18 cellular contexts compared by ENCODE assay signal in the genomic region with DNA sequence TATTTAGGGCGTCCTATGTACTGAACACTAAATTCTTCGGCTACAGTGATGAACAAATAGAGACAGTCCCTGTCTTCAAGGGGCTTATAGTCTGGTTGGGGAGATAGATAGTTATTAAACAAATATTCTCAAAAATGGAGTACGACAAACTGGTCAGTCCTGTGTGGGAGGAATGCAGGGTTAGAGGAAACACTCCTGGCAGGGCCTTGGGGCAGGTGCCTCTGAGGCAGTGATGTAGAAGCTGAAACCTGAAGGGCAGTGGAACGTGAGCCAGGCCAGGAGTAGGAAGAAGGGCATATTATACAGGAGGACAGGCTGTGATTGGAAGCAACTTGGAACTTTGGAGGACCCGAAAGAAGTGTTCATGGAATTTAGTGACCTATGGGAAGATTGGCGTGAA.
DNase-seq lines count a peak whose midpoint lies in the region; ATAC-seq and TF ChIP-seq lines count a peak whose summit lies in the region.
"Had no signal": no experiment of that assay in that cellular context is flagged by ENCODE, and none has a peak within 500 bp of the region (broad histone marks: within the 10 kb centered on the region; RNA-seq: fewer than 3 reads in every experiment).

No MANE protein-coding gene starts in this region.

- H3K79me2 ChIP-seq in DND-41 (ENCODE audit: insufficient read depth, low read length) = no peaks in the 10 kb centered on the region

- CTCF ChIA-PET in activated CD4-positive, alpha-beta T cell treated with anti-CD3 and anti-CD28 coated beads, Interleukin-2, amount 10 ng/mL, durations not matched to agents 7 days and 5 days (lab: Charles Lee) = no interaction called here

- H3K4me1 Mint-ChIP-seq in activated CD4-positive, alpha-beta T cell treated with anti-CD3 and anti-CD28 coated beads, Interleukin-2, amount 10 ng/mL, durations not matched to agents 7 days and 5 days = peaks cover 47% of the 10 kb centered on the region
- peaks cover 48% of the 10 kb centered on the region for H3K4me1 Mint-ChIP-seq in activated T-helper 1 cell treated with anti-CD3 and anti-CD28 coated beads, Interleukin-12 subunit alpha, Interleukin-12 subunit beta, Interleukin-2, Interleukin-4 antibody, amounts not matched to agents 30 ng/mL and 10 ng/mL and 1 ng/mL, durations not matched to agents 14 hours and 24 hours and 36 hours (ENCODE audit: low read depth)
- H3K4me1 Mint-ChIP-seq in natural killer cell treated with Interleukin-12 subunit alpha and Interleukin-12 subunit beta and Interleukin-15 and Interleukin-18, amount 100 ng/mL, for 72 hours (ENCODE audit: low read depth in 2 of 2) = peaks cover 46 to 48% of the 10 kb centered on the region in 2 donors

- H4K20me1 ChIP-seq in DND-41 (ENCODE audit: insufficient read depth, low read length) = no peaks in the 10 kb centered on the region

- peaks cover 3% of the 10 kb centered on the region for H3K27me3 Mint-ChIP-seq in activated CD4-positive, alpha-beta T cell treated with anti-CD3 and anti-CD28 coated beads, Interleukin-2, amount 10 ng/mL, durations not matched to agents 7 days and 5 days
- H3K27me3 Mint-ChIP-seq in activated T-helper 1 cell treated with anti-CD3 and anti-CD28 coated beads, Interleukin-12 subunit alpha, Interleukin-12 subunit beta, Interleukin-2, Interleukin-4 antibody, amounts not matched to agents 30 ng/mL and 10 ng/mL and 1 ng/mL, durations not matched to agents 14 hours and 24 hours and 36 hours (ENCODE audit: insufficient read depth) = no peaks in the 10 kb centered on the region
- no peaks in the 10 kb centered on the region for H3K27me3 Mint-ChIP-seq in natural killer cell treated with Interleukin-12 subunit alpha and Interleukin-12 subunit beta and Interleukin-15 and Interleukin-18, amount 100 ng/mL, for 72 hours

- H3K4me3 ChIP-seq in DND-41 (ENCODE audit: low read depth in 1 of 2, low read length in 2 of 2) (no peak overlapping the region), lower lobe of right lung (no peak overlapping the region), psoas muscle (no peak overlapping the region)

- peaks cover 4% of the 10 kb centered on the region for H3K9me3 Mint-ChIP-seq in activated CD4-positive, alpha-beta T cell treated with anti-CD3 and anti-CD28 coated beads, Interleukin-2, amount 10 ng/mL, durations not matched to agents 7 days and 5 days
- H3K9me3 Mint-ChIP-seq in activated T-helper 1 cell treated with anti-CD3 and anti-CD28 coated beads, Interleukin-12 subunit alpha, Interleukin-12 subunit beta, Interleukin-2, Interleukin-4 antibody, amounts not matched to agents 30 ng/mL and 10 ng/mL and 1 ng/mL, durations not matched to agents 14 hours and 24 hours and 36 hours = no peaks in the 10 kb centered on the region
- no peaks in the 10 kb centered on the region for H3K9me3 Mint-ChIP-seq in natural killer cell treated with Interleukin-12 subunit alpha and Interleukin-12 subunit beta and Interleukin-15 and Interleukin-18, amount 100 ng/mL, for 72 hours
- H3K9me3 Mint-ChIP-seq: dendritic cell treated with granulocyte-macrophage colony-stimulating factor and Interleukin-4, amounts not matched to agents 40 ng/mL and 50 ng/mL, for 4 days had no signal

- H3K4me2 ChIP-seq in DND-41 (ENCODE audit: insufficient read depth, low read length) = no peak overlapping the region

- no peak for DNase-seq in activated CD4-positive, alpha-beta T cell treated with anti-CD3 and anti-CD28 coated beads, Interleukin-2, amount 10 ng/mL, durations not matched to agents 7 days and 5 days
- DNase-seq in activated CD4-positive, alpha-beta T cell treated with anti-CD3 and anti-CD28 coated beads for 4 hours = no peak
- DNase-seq in DND-41 (no peak), lower lobe of right lung (no peak), left colon (no peak), psoas muscle (no peak)
- no peak for DNase-seq in activated T-helper 1 cell treated with anti-CD3 and anti-CD28 coated beads, Interleukin-12 subunit alpha, Interleukin-12 subunit beta, Interleukin-2, Interleukin-4 antibody, amounts not matched to agents 30 ng/mL and 10 ng/mL and 1 ng/mL, durations not matched to agents 14 hours and 24 hours and 36 hours (ENCODE audit: low spot score)
- no peak for DNase-seq in natural killer cell treated with Interleukin-12 subunit alpha and Interleukin-12 subunit beta and Interleukin-15 and Interleukin-18, amount 100 ng/mL, for 72 hours (ENCODE audit: low spot score)
- DNase-seq: activated naive CD4-positive, alpha-beta T cell treated with anti-CD3 and anti-CD28 coated beads, Interleukin-2, amount 50 U/mL, for 16 hours; brain microvascular endothelial cell; foreskin keratinocyte; NCI-H2029; NCI-H510A; nucleus accumbens; right cardiac atrium had no signal

- H3K9me3 ChIP-seq in DND-41 (ENCODE audit: insufficient read depth, low read length, severe bottlenecking) = no peaks in the 10 kb centered on the region
- no peaks in the 10 kb centered on the region for H3K9me3 ChIP-seq in lower lobe of right lung
- H3K9me3 ChIP-seq in psoas muscle = no peaks in the 10 kb centered on the region

- intact Hi-C loops in activated T-helper 1 cell treated with anti-CD3 and anti-CD28 coated beads, Interleukin-12 subunit alpha, Interleukin-12 subunit beta, Interleukin-2, Interleukin-4 antibody, amounts not matched to agents 30 ng/mL and 10 ng/mL and 1 ng/mL, durations not matched to agents 14 hours and 24 hours and 36 hours (cut with micrococcal nuclease) = loop anchor here (5.0 kb wide), 1 partner anchor 267 kb away; no protein-coding TSS in a partner anchor
- intact Hi-C loops in lower lobe of right lung (cut with DNase I) (no loop called here), left colon (cut with DNase I, micrococcal nuclease) (no loop called here), psoas muscle (cut with DNase I) (loop anchor here in 1 of 2 donors (5.0 kb wide), 1 partner anchor 33 kb away; no protein-coding TSS in a partner anchor)

- H2AFZ ChIP-seq in DND-41 (ENCODE audit: low read depth, low read length) = no peak overlapping the region

- peaks cover 37% of the 10 kb centered on the region for H3K4me1 ChIP-seq in DND-41 (ENCODE audit: insufficient read depth, low read length)
- peaks cover 30% of the 10 kb centered on the region for H3K4me1 ChIP-seq in lower lobe of right lung
- H3K4me1 ChIP-seq in psoas muscle = peaks cover 25% of the 10 kb centered on the region

- H3K36me3 ChIP-seq in DND-41 (ENCODE audit: insufficient read depth, low read length) (no peaks in the 10 kb centered on the region), lower lobe of right lung (no peaks in the 10 kb centered on the region), psoas muscle (ENCODE audit: insufficient read depth in 1 of 2, low read depth in 1 of 2) (no peaks in the 10 kb centered on the region)
- H3K36me3 ChIP-seq: brain microvascular endothelial cell, WERI-Rb-1 had no signal

- TF ChIP-seq CTCF in DND-41 (IDR thresholded peaks at IDR 0.05; ENCODE audit: borderline replicate concordance, extremely low read depth, low read length, poor library complexity, severe bottlenecking) (no peak), lower lobe of right lung (IDR thresholded peaks at IDR 0.05) (no peak), psoas muscle (IDR thresholded peaks at IDR 0.05) (no peak)

- H3K4me3 Mint-ChIP-seq in activated CD4-positive, alpha-beta T cell treated with anti-CD3 and anti-CD28 coated beads, Interleukin-2, amount 10 ng/mL, durations not matched to agents 7 days and 5 days = no peak overlapping the region
- H3K4me3 Mint-ChIP-seq in activated T-helper 1 cell treated with anti-CD3 and anti-CD28 coated beads, Interleukin-12 subunit alpha, Interleukin-12 subunit beta, Interleukin-2, Interleukin-4 antibody, amounts not matched to agents 30 ng/mL and 10 ng/mL and 1 ng/mL, durations not matched to agents 14 hours and 24 hours and 36 hours = no peak overlapping the region
- peak overlapping the region; percentile 80 for H3K4me3 Mint-ChIP-seq in natural killer cell treated with Interleukin-12 subunit alpha and Interleukin-12 subunit beta and Interleukin-15 and Interleukin-18, amount 100 ng/mL, for 72 hours
- H3K4me3 Mint-ChIP-seq: dendritic cell treated with granulocyte-macrophage colony-stimulating factor and Interleukin-4, amounts not matched to agents 40 ng/mL and 50 ng/mL, for 4 days had no signal

- H3K27me3 ChIP-seq in DND-41 (ENCODE audit: insufficient read depth, low read length, poor library complexity) (no peaks in the 10 kb centered on the region), lower lobe of right lung (ENCODE audit: low read depth) (no peaks in the 10 kb centered on the region), psoas muscle (ENCODE audit: insufficient read depth in 3 of 3, low read length in 2 of 3) (no peaks in the 10 kb centered on the region)
- H3K27me3 ChIP-seq: brain microvascular endothelial cell, foreskin keratinocyte had no signal

- no peak overlapping the region for H3K9ac ChIP-seq in DND-41 (ENCODE audit: low read depth, low read length)

- WGBS in psoas muscle, 3 donors = 90 to 94% (median 90%) methylated on average over 6 of the region's 6 CpGs

- POLR2A ChIA-PET in activated CD4-positive, alpha-beta T cell treated with anti-CD3 and anti-CD28 coated beads, Interleukin-2, amount 10 ng/mL, durations not matched to agents 7 days and 5 days (lab: Charles Lee) = no interaction called here

- H3K27ac Mint-ChIP-seq in activated CD4-positive, alpha-beta T cell treated with anti-CD3 and anti-CD28 coated beads, Interleukin-2, amount 10 ng/mL, durations not matched to agents 7 days and 5 days = peak overlapping the region; percentile 89
- peak overlapping the region; percentile 60 for H3K27ac Mint-ChIP-seq in activated T-helper 1 cell treated with anti-CD3 and anti-CD28 coated beads, Interleukin-12 subunit alpha, Interleukin-12 subunit beta, Interleukin-2, Interleukin-4 antibody, amounts not matched to agents 30 ng/mL and 10 ng/mL and 1 ng/mL, durations not matched to agents 14 hours and 24 hours and 36 hours
- H3K27ac Mint-ChIP-seq in natural killer cell treated with Interleukin-12 subunit alpha and Interleukin-12 subunit beta and Interleukin-15 and Interleukin-18, amount 100 ng/mL, for 72 hours = peak overlapping the region; percentile 87 to 89
- H3K27ac Mint-ChIP-seq: dendritic cell treated with granulocyte-macrophage colony-stimulating factor and Interleukin-4, amounts not matched to agents 40 ng/mL and 50 ng/mL, for 4 days had no signal

- H3K27ac ChIP-seq in DND-41 (ENCODE audit: low read length) (peak overlapping the region; percentile 76), lower lobe of right lung (no peak overlapping the region), psoas muscle (no peak overlapping the region)
- H3K27ac ChIP-seq: foreskin keratinocyte, WERI-Rb-1 had no signal

- H3K36me3 Mint-ChIP-seq in activated CD4-positive, alpha-beta T cell treated with anti-CD3 and anti-CD28 coated beads, Interleukin-2, amount 10 ng/mL, durations not matched to agents 7 days and 5 days (ENCODE audit: low read depth) = peaks cover 8% of the 10 kb centered on the region
- H3K36me3 Mint-ChIP-seq in activated T-helper 1 cell treated with anti-CD3 and anti-CD28 coated beads, Interleukin-12 subunit alpha, Interleukin-12 subunit beta, Interleukin-2, Interleukin-4 antibody, amounts not matched to agents 30 ng/mL and 10 ng/mL and 1 ng/mL, durations not matched to agents 14 hours and 24 hours and 36 hours (ENCODE audit: low read depth) = peaks cover 5% of the 10 kb centered on the region
- peaks cover 6% of the 10 kb centered on the region for H3K36me3 Mint-ChIP-seq in natural killer cell treated with Interleukin-12 subunit alpha and Interleukin-12 subunit beta and Interleukin-15 and Interleukin-18, amount 100 ng/mL, for 72 hours

- ATAC-seq in DND-41 (ENCODE audit: insufficient read depth, low read depth) (no peak), lower lobe of right lung (no peak), left colon (no peak), psoas muscle (no peak)
- ATAC-seq in natural killer cell treated with Interleukin-12 subunit alpha and Interleukin-12 subunit beta and Interleukin-15 and Interleukin-18, amount 100 ng/mL, for 72 hours = no peak
- ATAC-seq: foreskin keratinocyte, right cardiac atrium, Right ventricle myocardium inferior had no signal
